14 cellular contexts compared by ENCODE assay signal in genomic region chr10:102801496-102801895, GRCh38. TPM values are rescaled to one million over a fixed set of nuclear protein-coding genes. Genes with fewer than 3 reads are reported as not detected.
A peak's percentile ranks its signal among the peaks of the same experiment; 100 is the strongest.
DNase-seq lines count a peak whose midpoint lies in the region; ATAC-seq and TF ChIP-seq lines count a peak whose summit lies in the region.
"Had no signal": no experiment of that assay in that cellular context is flagged by ENCODE, and none has a peak within 500 bp of the region (broad histone marks: within the 10 kb centered on the region; RNA-seq: fewer than 3 reads in every experiment).

No MANE protein-coding gene starts in this region.

- H3K4me1 ChIP-seq in HUES6 (ENCODE audit: control insufficient read depth, insufficient read depth, low read length), result peaks cover 50% of the 10 kb centered on the region
- H3K4me1 ChIP-seq in breast epithelium, result peaks cover 16 to 24% of the 10 kb centered on the region in 2 donors
- H3K4me1 ChIP-seq in left lung, result peaks cover 48 to 71% of the 10 kb centered on the region in 2 donors
- peaks cover 52 to 82% (median 67%) of the 10 kb centered on the region in 4 donors for H3K4me1 ChIP-seq in stomach

- peaks cover 25% of the 10 kb centered on the region for H3K4me1 Mint-ChIP-seq in T-helper 2 cell treated with Interferon-gamma antibody and Interleukin-4, amounts not matched to agents 5 μg/mL and 100 μg/mL, for 36 hours (ENCODE audit: low read depth)

- H3K4me3 ChIP-seq in HUES6 (ENCODE audit: low read depth, low read length) (no peak overlapping the region), breast epithelium (no peak overlapping the region), left lung (no peak overlapping the region), stomach (no peak overlapping the region)

- no peak for TF ChIP-seq POLR2A in breast epithelium (IDR thresholded peaks at IDR 0.05)
- TF ChIP-seq POLR2A in stomach (IDR thresholded peaks at IDR 0.05), result no peak

- ATAC-seq in left lung (no peak), HG02981 (IDR thresholded peaks at IDR 0.05; ENCODE audit: unreplicated experiment) (no peak), GM18498 (IDR thresholded peaks at IDR 0.05; ENCODE audit: unreplicated experiment) (no peak)
- ATAC-seq: activated CD4-positive, CD25-positive, alpha-beta regulatory T cell treated with anti-CD3 and anti-CD28 coated beads, Interleukin-2, amount 50 U/mL, for 24 hours had no signal

- peaks cover 4% of the 10 kb centered on the region for H3K9me3 Mint-ChIP-seq in T-helper 2 cell treated with Interferon-gamma antibody and Interleukin-4, amounts not matched to agents 5 μg/mL and 100 μg/mL, for 36 hours

- TF ChIP-seq CTCF in breast epithelium (IDR thresholded peaks at IDR 0.05) (no peak), left lung (IDR thresholded peaks at IDR 0.05) (no peak), stomach (IDR thresholded peaks at IDR 0.05) (no peak)

- no peak overlapping the region for H3K4me3 Mint-ChIP-seq in T-helper 2 cell treated with Interferon-gamma antibody and Interleukin-4, amounts not matched to agents 5 μg/mL and 100 μg/mL, for 36 hours

- peaks cover 34% of the 10 kb centered on the region for H3K36me3 Mint-ChIP-seq in T-helper 2 cell treated with Interferon-gamma antibody and Interleukin-4, amounts not matched to agents 5 μg/mL and 100 μg/mL, for 36 hours (ENCODE audit: low read depth)

- 30 to 56% (median 50%) methylated on average over 2 of the region's 2 CpGs for WGBS in stomach, 5 donors

- no peaks in the 10 kb centered on the region for H3K27me3 ChIP-seq in HUES6 (ENCODE audit: control insufficient read depth, insufficient read depth, low read length)
- no peaks in the 10 kb centered on the region for H3K27me3 ChIP-seq in breast epithelium
- no peaks in the 10 kb centered on the region for H3K27me3 ChIP-seq in left lung
- no peaks in the 10 kb centered on the region for H3K27me3 ChIP-seq in stomach

- intact Hi-C loops in breast epithelium (cut with DNase I; ENCODE audit: low total_unique reads) (no loop called here), left lung (cut with DNase I) (no loop called here), stomach (cut with DNase I; ENCODE audit: low total_unique reads) (no loop called here)

- H3K27me3 Mint-ChIP-seq in T-helper 2 cell treated with Interferon-gamma antibody and Interleukin-4, amounts not matched to agents 5 μg/mL and 100 μg/mL, for 36 hours (ENCODE audit: low read depth), result no peaks in the 10 kb centered on the region

- DNase-seq in breast epithelium (ENCODE audit: low spot score in 2 of 2) (no peak), left lung (no peak), stomach (no peak)
- DNase-seq in T-helper 2 cell treated with Interferon-gamma antibody and Interleukin-4, amounts not matched to agents 5 μg/mL and 100 μg/mL, for 36 hours (ENCODE audit: low spot score), result no peak
- DNase-seq: glutamatergic neuron, NCI-H1105 treated with DMSO at 0.1 percent for 48 hours had no signal

- no peak overlapping the region for H3K27ac Mint-ChIP-seq in T-helper 2 cell treated with Interferon-gamma antibody and Interleukin-4, amounts not matched to agents 5 μg/mL and 100 μg/mL, for 36 hours

- H3K27ac ChIP-seq in HUES6 (ENCODE audit: low read depth, low read length), result no peak overlapping the region
- peak overlapping the region; percentile 80 to 92 for H3K27ac ChIP-seq in breast epithelium
- H3K27ac ChIP-seq in left lung, result peak overlapping the region; percentile 63 to 68
- peak overlapping the region; percentile 43 to 88 (median 86) for H3K27ac ChIP-seq in stomach

- no peak for TF ChIP-seq EP300 in stomach (IDR thresholded peaks at IDR 0.05)

- H3K36me3 ChIP-seq in HUES6 (ENCODE audit: control insufficient read depth, insufficient read depth, low read length) (peaks cover 17% of the 10 kb centered on the region), breast epithelium (no peaks in the 10 kb centered on the region), left lung (peaks cover 0 to 46% of the 10 kb centered on the region in 2 donors), stomach (peaks cover 15 to 42% (median 21%) of the 10 kb centered on the region in 4 donors)

- H3K9me3 ChIP-seq in HUES6 (ENCODE audit: control insufficient read depth, insufficient read depth, low read depth, low read length) (peaks cover 5% of the 10 kb centered on the region; the same call in 1 of the 2 replicates), breast epithelium (no peaks in the 10 kb centered on the region), left lung (no peaks in the 10 kb centered on the region), stomach (no peaks in the 10 kb centered on the region)

- peak overlapping the region; percentile 27 for H3K9ac ChIP-seq in HUES6 (ENCODE audit: low read length)

RNA-seq across cellular contexts. Expression of gene CYP17A1, which starts 35.7 kb away (rescaled TPM):
- total RNA-seq in breast epithelium, result not detected
- under 1 TPM; 0.52 to 0.58 TPM for total RNA-seq in left lung
- total RNA-seq in stomach, result not detected
- 100 to 1,000 TPM in 1 of 3 donors, under 1 TPM in 2; 0.30 to 106 (median 0.37) TPM for polyA plus RNA-seq in stomach
- total RNA-seq: Daoy, H4, OCI-LY7 had no signal
- polyA plus RNA-seq: neural cell had no signal

RNA-seq across cellular contexts. Expression of gene BORCS7, which starts 52.6 kb away (rescaled TPM):
- total RNA-seq in breast epithelium (10 to 100 TPM; 44.8 to 73.5 (median 61.0) TPM), left lung (10 to 100 TPM; 15.6 to 24.6 TPM), stomach (10 to 100 TPM in 4 of 5 donors, 1 to 10 TPM in 1; 9.9 to 59.3 (median 32.6) TPM)
- 10 to 100 TPM; 20.0 to 39.0 (median 33.1) TPM for polyA plus RNA-seq in stomach

RNA-seq across cellular contexts. Expression of gene WBP1L, which starts 57.7 kb away (rescaled TPM):
- total RNA-seq in breast epithelium, result 100 to 1,000 TPM; 114 to 174 (median 143) TPM
- 10 to 100 TPM; 48.4 to 49.8 TPM for total RNA-seq in left lung
- 100 to 1,000 TPM in 1 of 5 donors, 10 to 100 TPM in 4; 25.5 to 140 (median 43.3) TPM for total RNA-seq in stomach
- polyA plus RNA-seq in stomach, result 10 to 100 TPM; 15.1 to 27.5 (median 25.4) TPM
